7 cellular contexts compared by ENCODE assay signal in the genomic region with DNA sequence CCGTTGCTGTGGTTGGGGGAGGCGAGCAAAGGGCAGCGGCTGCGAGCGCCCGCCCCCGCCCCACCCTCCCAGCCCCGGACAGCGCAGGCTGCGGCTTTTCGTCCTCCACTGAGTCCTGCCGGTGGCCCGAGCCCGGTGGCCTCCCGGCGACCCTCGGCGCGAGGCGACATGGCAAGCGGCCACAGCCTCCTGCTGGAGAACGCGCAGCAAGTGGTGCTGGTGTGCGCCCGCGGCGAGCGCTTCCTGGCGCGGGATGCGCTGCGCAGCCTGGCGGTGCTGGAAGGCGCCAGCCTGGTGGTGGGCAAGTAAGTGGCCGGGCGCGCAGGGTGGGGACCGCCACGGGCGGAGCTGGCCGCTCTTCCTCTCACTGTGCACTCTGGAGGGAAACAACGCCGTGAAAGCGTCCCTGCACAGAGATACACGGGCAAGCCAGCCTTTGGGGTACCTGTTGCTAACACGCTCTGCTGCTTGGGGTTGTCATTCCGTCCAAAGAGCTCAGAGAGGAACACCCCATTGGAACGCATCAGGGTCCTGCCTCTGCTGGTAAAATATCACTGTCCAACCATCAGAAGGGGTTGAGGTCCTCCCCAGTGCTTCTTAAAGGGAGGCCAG. TPM values are rescaled to one million over a fixed set of nuclear protein-coding genes. Genes with fewer than 3 reads are reported as not detected.
DNase-seq lines count a peak whose midpoint lies in the region; ATAC-seq and TF ChIP-seq lines count a peak whose summit lies in the region.

A gene with protein sequence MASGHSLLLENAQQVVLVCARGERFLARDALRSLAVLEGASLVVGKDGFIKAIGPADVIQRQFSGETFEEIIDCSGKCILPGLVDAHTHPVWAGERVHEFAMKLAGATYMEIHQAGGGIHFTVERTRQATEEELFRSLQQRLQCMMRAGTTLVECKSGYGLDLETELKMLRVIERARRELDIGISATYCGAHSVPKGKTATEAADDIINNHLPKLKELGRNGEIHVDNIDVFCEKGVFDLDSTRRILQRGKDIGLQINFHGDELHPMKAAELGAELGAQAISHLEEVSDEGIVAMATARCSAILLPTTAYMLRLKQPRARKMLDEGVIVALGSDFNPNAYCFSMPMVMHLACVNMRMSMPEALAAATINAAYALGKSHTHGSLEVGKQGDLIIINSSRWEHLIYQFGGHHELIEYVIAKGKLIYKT (plus strand): TSS at position 101 of the 612 bp plus-strand sequence. CDS start 68 bp downstream, at position 169.

- ATAC-seq in GM18499 (IDR thresholded peaks at IDR 0.05; ENCODE audit: insufficient read depth, unreplicated experiment) (peak; percentile 43), HG02588 (IDR thresholded peaks at IDR 0.05; ENCODE audit: unreplicated experiment) (peak; percentile 51)

- H3K27ac Mint-ChIP-seq in dendritic cell treated with granulocyte-macrophage colony-stimulating factor and Interleukin-4, amounts not matched to agents 40 ng/mL and 50 ng/mL, for 4 days: peak within 1 kb of the TSS; percentile 84

- peak within 1 kb of the TSS; percentile 84 for H3K4me3 Mint-ChIP-seq in dendritic cell treated with granulocyte-macrophage colony-stimulating factor and Interleukin-4, amounts not matched to agents 40 ng/mL and 50 ng/mL, for 4 days

- peaks cover 7% of the 10 kb centered on the region for H3K36me3 Mint-ChIP-seq in dendritic cell treated with granulocyte-macrophage colony-stimulating factor and Interleukin-4, amounts not matched to agents 40 ng/mL and 50 ng/mL, for 4 days (ENCODE audit: low read depth)

- H3K4me1 Mint-ChIP-seq in dendritic cell treated with granulocyte-macrophage colony-stimulating factor and Interleukin-4, amounts not matched to agents 40 ng/mL and 50 ng/mL, for 4 days (ENCODE audit: low read depth): peaks cover 7% of the 10 kb centered on the region

- TF ChIP-seq CTCF in NB4 (IDR thresholded peaks at IDR 0.05; ENCODE audit: low read depth, low read length): peak; percentile 9
- TF ChIP-seq CTCF in lower leg skin (IDR thresholded peaks at IDR 0.05): no peak

- intact Hi-C loops in dendritic cell treated with granulocyte-macrophage colony-stimulating factor and Interleukin-4, amounts not matched to agents 40 ng/mL and 50 ng/mL, for 4 days (cut with micrococcal nuclease): loop anchor here (2.0 kb wide), 1 partner anchor 85 kb away; a partner anchor contains a TSS
- intact Hi-C loops in lower leg skin (cut with DNase I; ENCODE audit: low total_unique reads): no loop called here

- TF ChIP-seq POLR2A in NB4 (IDR thresholded peaks at IDR 0.05; ENCODE audit: extremely low read depth, insufficient read length) (no peak), lower leg skin (IDR thresholded peaks at IDR 0.05) (no peak)

- WGBS in lower leg skin, 2 donors: 0% methylated on average over 11 to 23 of the region's 48 CpGs

- no peaks in the 10 kb centered on the region for H3K27me3 Mint-ChIP-seq in dendritic cell treated with granulocyte-macrophage colony-stimulating factor and Interleukin-4, amounts not matched to agents 40 ng/mL and 50 ng/mL, for 4 days

- H3K4me3 ChIP-seq in NB4 (ENCODE audit: low read depth, low read length) (peak within 1 kb of the TSS; percentile 92), lower leg skin (ENCODE audit: low read depth, poor library complexity, severe bottlenecking) (peak within 1 kb of the TSS; percentile 64)

- no peaks in the 10 kb centered on the region for H3K9me3 Mint-ChIP-seq in dendritic cell treated with granulocyte-macrophage colony-stimulating factor and Interleukin-4, amounts not matched to agents 40 ng/mL and 50 ng/mL, for 4 days

- peak; percentile 86 for DNase-seq in NB4 (ENCODE audit: low read depth)
- DNase-seq in activated CD4-positive, alpha-beta T cell treated with anti-CD3 and anti-CD28 coated beads for 24 hours (ENCODE audit: low read depth in 2 of 2): peak; percentile 33 to 46
- peak; percentile 16 to 89 for DNase-seq in lower leg skin (ENCODE audit: low spot score in 2 of 2)
- peak; percentile 21 to 54 (median 26) for DNase-seq in stimulated activated CD4-positive, alpha-beta T cell treated with anti-CD3 and anti-CD28 coated beads, TNF-alpha, amount 100 ng/mL, for 4 hours (ENCODE audit: low read depth in 3 of 3)

RNA-seq across cellular contexts. Expression of the gene that starts here (rescaled TPM):
- 1 to 10 TPM in 2 of 4 donors, not detected in 2; 1.1 to 7.7 TPM for total RNA-seq in lower leg skin

Comparison
In these comparisons a context has a peak if more than half of its experiments do, and no peak if none do; other contexts are left out.
1. Peak in every context shown above with its lines: DNase-seq, ATAC-seq and H3K4me3 ChIP-seq.
2. DNase-seq: peak in every context shown above with its lines; median percentile 86 in NB4; 52 in lower leg skin; 40 in activated CD4-positive, alpha-beta T cell treated with anti-CD3 and anti-CD28 coated beads for 24 hours; 26 in stimulated activated CD4-positive, alpha-beta T cell treated with anti-CD3 and anti-CD28 coated beads, TNF-alpha, amount 100 ng/mL, for 4 hours.